In genomic region chr19:35645680-35646511, GRCh38 we compare ENCODE assay signal across 1 cellular context.
TF ChIP-seq lines count a peak whose summit lies in the region.

No MANE protein-coding gene starts in this region.

TF ChIP-seq in IMR-90, 13 proteins besides CTCF, POLR2A, EP300 and RAD21 (continued from another document):
- TF ChIP-seq SMC3 (IDR thresholded peaks at IDR 0.05; ENCODE audit: low read depth, low read length) (no peak), USF2 (IDR thresholded peaks at IDR 0.05; ENCODE audit: low read depth, low read length) (no peak), MXI1 (IDR thresholded peaks at IDR 0.05; ENCODE audit: borderline replicate concordance, low read depth, low read length) (no peak), BHLHE40 (IDR thresholded peaks at IDR 0.05; ENCODE audit: low read depth, low read length) (no peak)
TF ChIP-seq in IMR-90: peak in this region for 0.
